24 cellular contexts compared by ENCODE assay signal in genomic region chr2:147684903-147685302, GRCh38.
DNase-seq lines count a peak whose midpoint lies in the region; ATAC-seq, FAIRE-seq and TF ChIP-seq lines count a peak whose summit lies in the region.
"Had no signal": no experiment of that assay in that cellular context is flagged by ENCODE, and none has a peak within 500 bp of the region (broad histone marks: within the 10 kb centered on the region; RNA-seq: fewer than 3 reads in every experiment).

No MANE protein-coding gene starts in this region.

- no TSS peak for BruUV-seq in GM12878 (replicated peaks; lab: Mats Ljungman, UMichigan)

- no peaks in the 10 kb centered on the region for H3K79me2 ChIP-seq in GM12878 (ENCODE audit: control insufficient read depth, insufficient read depth, low read length)

- POLR2A ChIA-PET in GM12878 (lab: Charles Lee): no interaction called here

- no peak for FAIRE-seq in GM12878 (lab: Jason Lieb, UNC)
- FAIRE-seq: A204.1, GM12892, GM18507 had no signal

- H3K9ac ChIP-seq in GM12878 (ENCODE audit: control insufficient read depth, insufficient read depth, low read length): no peak overlapping the region
- H3K9ac ChIP-seq: BLaER1 had no signal

- intact Hi-C loops in GM12878 (cut with micrococcal nuclease; ENCODE audit: unreplicated experiment) (no loop called here), esophagus muscularis mucosa (cut with DNase I) (no loop called here)

- SMC1A ChIA-PET in GM12878 (lab: Charles Lee; ENCODE audit: uncharacterized antibody, unreplicated experiment): no interaction called here

- RAD21 ChIA-PET in GM12878 (lab: Charles Lee; ENCODE audit: unreplicated experiment): no interaction called here

- ATAC-seq in GM12878: no peak

- no peak for TF ChIP-seq RAD21 in Ishikawa (IDR thresholded peaks at IDR 0.05; ENCODE audit: low read depth)
- no peak for TF ChIP-seq RAD21 in GM12878 (IDR thresholded peaks at IDR 0.05; ENCODE audit: insufficient read depth, low read depth, low read length)

- H3K27ac ChIP-seq in GM12878 (ENCODE audit: control insufficient read depth, insufficient read depth) (no peak overlapping the region), esophagus muscularis mucosa (replicated peaks in 1 of 4) (no peak overlapping the region)
- H3K27ac ChIP-seq: BLaER1 had no signal

- no peak overlapping the region for H3K4me3 ChIP-seq in GM12878
- H3K4me3 ChIP-seq in esophagus muscularis mucosa: no peak overlapping the region
- H3K4me3 ChIP-seq: BLaER1 had no signal

- CTCF ChIA-PET in GM12878 (lab: Yijun Ruan, JAX): no interaction called here

- in situ Hi-C loops in GM12878 (cut with MboI): no loop called here

- TF ChIP-seq CTCF in GM12878 (IDR thresholded peaks at IDR 0.05 in 2 of 3, conservative IDR thresholded peaks at IDR 0.05 in 1 of 3; ENCODE audit: control insufficient read depth in 2 of 3, extremely low read depth in 1 of 3, insufficient read depth in 1 of 3, low read depth in 3 of 3, low read length in 3 of 3) (no peak), esophagus muscularis mucosa (IDR thresholded peaks at IDR 0.05) (no peak)

- no peaks in the 10 kb centered on the region for H3K27me3 ChIP-seq in GM12878 (replicated peaks in 1 of 2; ENCODE audit: control insufficient read depth in 2 of 2, insufficient read depth in 2 of 2, low read length in 1 of 2)
- H3K27me3 ChIP-seq in esophagus muscularis mucosa: no peaks in the 10 kb centered on the region
- H3K27me3 ChIP-seq: BE2C, BLaER1 had no signal

- H3K9me3 ChIP-seq in GM12878 (replicated peaks; ENCODE audit: control insufficient read depth, insufficient read depth, low read length): no peaks in the 10 kb centered on the region; the same call in 2 of the 3 replicates
- no peaks in the 10 kb centered on the region for H3K9me3 ChIP-seq in esophagus muscularis mucosa
- H3K9me3 ChIP-seq: BE2C had no signal

- no peaks in the 10 kb centered on the region for H3K36me3 ChIP-seq in GM12878 (ENCODE audit: control insufficient read depth in 2 of 2, insufficient read depth in 2 of 2, low read length in 1 of 2)
- H3K36me3 ChIP-seq in esophagus muscularis mucosa: no peaks in the 10 kb centered on the region
- H3K36me3 ChIP-seq: BE2C, BLaER1 had no signal

- no peak overlapping the region for H2AFZ ChIP-seq in GM12878 (ENCODE audit: control insufficient read depth, low read depth, low read length)

- DNase-seq in GM12878 (ENCODE audit: low read depth, low spot score): no peak
- DNase-seq in esophagus muscularis mucosa (ENCODE audit: extremely low spot score): peak; percentile 53
- no peak for DNase-seq in kidney tubule cell (ENCODE audit: low spot score)
- no peak for DNase-seq in SHP77 treated with DMSO at 0.1 percent for 48 hours (lab: John Stamatoyannopoulos, UW)
- DNase-seq: 8988T; ACHN; BE2C; C1 segment of cervical spinal cord; CD4-positive, alpha-beta memory T cell; CD4-positive, CD25-positive, alpha-beta regulatory T cell; CD8-positive, alpha-beta memory T cell; COR-L47; DMS 273 treated with DMSO at 0.1 percent for 48 hours; DMS153; DMS53; DMS79; DND-41; EL; GDM1 had no signal

- H3K4me1 ChIP-seq in GM12878 (ENCODE audit: control insufficient read depth, insufficient read depth, low read length): peaks cover 10% of the 10 kb centered on the region
- H3K4me1 ChIP-seq in esophagus muscularis mucosa: peaks cover 0 to 2% (median 0%) of the 10 kb centered on the region in 4 donors
- H3K4me1 ChIP-seq: BE2C, BLaER1 had no signal

- WGBS in GM12878 (ENCODE audit: insufficient coverage, insufficient replicate concordance, low lambda C conversion rate, missing lambda C conversion rate): 24% methylated on average over 4 of the region's 4 CpGs
- WGBS in esophagus muscularis mucosa: 81% methylated on average over 4 of the region's 4 CpGs

- H3K4me2 ChIP-seq in GM12878 (ENCODE audit: control insufficient read depth, insufficient read depth): no peak overlapping the region
- H3K4me2 ChIP-seq: BLaER1 had no signal

- no peaks in the 10 kb centered on the region for H4K20me1 ChIP-seq in GM12878 (ENCODE audit: control insufficient read depth, insufficient read depth)
- H4K20me1 ChIP-seq: BLaER1 had no signal

- TF ChIP-seq EP300 in Ishikawa (IDR thresholded peaks at IDR 0.05; ENCODE audit: borderline replicate concordance) (no peak), GM12878 (IDR thresholded peaks at IDR 0.05; ENCODE audit: borderline replicate concordance in 1 of 2, control insufficient read depth in 1 of 2, low read depth in 2 of 2, low read length in 2 of 2) (no peak), esophagus muscularis mucosa (IDR thresholded peaks at IDR 0.05) (no peak)

- TF ChIP-seq POLR2A in GM12878 (IDR thresholded peaks at IDR 0.05; ENCODE audit: low read depth, low read length): no peak
- no peak for TF ChIP-seq POLR2A in esophagus muscularis mucosa (IDR thresholded peaks at IDR 0.05; ENCODE audit: low read depth)

TF ChIP-seq in Ishikawa, 13 proteins besides CTCF, POLR2A, EP300 and RAD21:
- TF ChIP-seq USF1 (IDR thresholded peaks at IDR 0.05) (peak; percentile 17; the same call in 1 of the 2 replicates), MAX (IDR thresholded peaks at IDR 0.05) (no peak)
TF ChIP-seq in Ishikawa: peak in this region for 1.

TF ChIP-seq in GM12878, 131 proteins besides CTCF, POLR2A, EP300 and RAD21:
- no peak for TF ChIP-seq EZH2 (IDR thresholded peaks at IDR 0.05; ENCODE audit: borderline replicate concordance, control insufficient read depth, low read depth, low read length)
- TF ChIP-seq SP1 (IDR thresholded peaks at IDR 0.05; ENCODE audit: low read depth, low read length): no peak
- TF ChIP-seq TARDBP (IDR thresholded peaks at IDR 0.05; ENCODE audit: borderline replicate concordance): no peak
- no peak for TF ChIP-seq POLR2AphosphoS5 (IDR thresholded peaks at IDR 0.05; ENCODE audit: low read length)
- TF ChIP-seq USF1 (IDR thresholded peaks at IDR 0.05; ENCODE audit: borderline replicate concordance, extremely low read length, insufficient read depth, low read depth, low read length): peak; percentile 3
- TF ChIP-seq ZBTB33 (IDR thresholded peaks at IDR 0.05): no peak
- TF ChIP-seq YY1 (IDR thresholded peaks at IDR 0.05; ENCODE audit: low read depth, low read length): no peak
- peak; percentile 43; the same call in 1 of the 2 replicates for TF ChIP-seq RAD51 (IDR thresholded peaks at IDR 0.05)
- TF ChIP-seq MAX (IDR thresholded peaks at IDR 0.05; ENCODE audit: low read depth, low read length): no peak
- no peak for TF ChIP-seq USF2 (IDR thresholded peaks at IDR 0.05; ENCODE audit: borderline replicate concordance, low read depth, low read length)
TF ChIP-seq in GM12878: peak in this region for 2.
